Comparison of ENCODE assay signal across 26 cellular contexts in genomic region chrX:3679669-3680068, GRCh38.
"Had no signal": no experiment of that assay in that cellular context is flagged by ENCODE, and none has a peak within 500 bp of the region (broad histone marks: within the 10 kb centered on the region; RNA-seq: fewer than 3 reads in every experiment).

No MANE protein-coding gene starts in this region.

- H3K9me3 ChIP-seq: gastrocnemius medialis, right lobe of liver, suprapubic skin had no signal

- H3K4me3 ChIP-seq: gastrocnemius medialis, neural progenitor cell, right lobe of liver, smooth muscle cell, suprapubic skin had no signal

- H3K4me3 Mint-ChIP-seq: endodermal cell; mesothelial cell of epicardium; naive thymus-derived CD4-positive, alpha-beta T cell; nephron; neural progenitor cell; stimulated activated naive CD8-positive, alpha-beta T cell treated with anti-CD3 and anti-CD28 coated beads, Interleukin-15, amount 100 ng/mL, for 72 hours had no signal

- DNase-seq: effector CD8-positive, alpha-beta T cell; endodermal cell; foreskin fibroblast; gastrocnemius medialis; head of caudate nucleus; mesenchymal stem cell; naive thymus-derived CD4-positive, alpha-beta T cell; right lobe of liver; stimulated activated CD4-positive, alpha-beta T cell treated with anti-CD3 and anti-CD28 coated beads, Interleukin-12 subunit alpha, Interleukin-12 subunit beta, amount 100 ng/mL, for 4 hours; stimulated activated CD4-positive, alpha-beta T cell treated with anti-CD3 and anti-CD28 coated beads, Interleukin-1b, Interleukin-23, amount 100 ng/mL, for 48 hours; stimulated activated CD4-positive, alpha-beta T cell treated with anti-CD3 and anti-CD28 coated beads, Interleukin-4, amount 100 ng/mL, for 1 hour; stimulated activated CD8-positive, alpha-beta memory T cell treated with anti-CD3 and anti-CD28 coated beads, Interleukin-4, amount 100 ng/mL, for 48 hours; stimulated activated naive CD4-positive, alpha-beta T cell; stimulated activated naive CD8-positive, alpha-beta T cell treated with anti-CD3 and anti-CD28 coated beads, Interleukin-15, amount 100 ng/mL, for 72 hours; trophoblast cell had no signal

- ATAC-seq: esophagus mucosa; gastrocnemius medialis; left lobe of liver; naive thymus-derived CD4-positive, alpha-beta T cell; right lobe of liver; stimulated activated naive CD8-positive, alpha-beta T cell treated with anti-CD3 and anti-CD28 coated beads, Interleukin-15, amount 100 ng/mL, for 72 hours had no signal

- H3K9me3 Mint-ChIP-seq: dendritic cell treated with granulocyte-macrophage colony-stimulating factor and Interleukin-4, amounts not matched to agents 40 ng/mL and 50 ng/mL, for 4 days; endodermal cell; nephron; stimulated activated naive CD8-positive, alpha-beta T cell treated with anti-CD3 and anti-CD28 coated beads, Interleukin-15, amount 100 ng/mL, for 72 hours had no signal

- H3K27ac Mint-ChIP-seq: dendritic cell treated with granulocyte-macrophage colony-stimulating factor and Interleukin-4, amounts not matched to agents 40 ng/mL and 50 ng/mL, for 4 days; endodermal cell; mesothelial cell of epicardium; nephron; neural progenitor cell; progenitor cell of endocrine pancreas; stimulated activated naive CD8-positive, alpha-beta T cell treated with anti-CD3 and anti-CD28 coated beads, Interleukin-15, amount 100 ng/mL, for 72 hours had no signal

- H3K27ac ChIP-seq: epithelial cell of prostate, gastrocnemius medialis, neural progenitor cell, parathyroid adenoma, right lobe of liver, suprapubic skin had no signal

- H3K4me1 ChIP-seq: gastrocnemius medialis, neural progenitor cell, parathyroid adenoma, right lobe of liver, suprapubic skin had no signal

- H3K36me3 ChIP-seq: gastrocnemius medialis, neural progenitor cell, right lobe of liver, suprapubic skin had no signal

- H3K27me3 Mint-ChIP-seq: dendritic cell treated with granulocyte-macrophage colony-stimulating factor and Interleukin-4, amounts not matched to agents 40 ng/mL and 50 ng/mL, for 4 days; naive thymus-derived CD4-positive, alpha-beta T cell; progenitor cell of endocrine pancreas; stimulated activated naive CD8-positive, alpha-beta T cell treated with anti-CD3 and anti-CD28 coated beads, Interleukin-15, amount 100 ng/mL, for 72 hours had no signal

- H3K4me1 Mint-ChIP-seq: stimulated activated naive CD8-positive, alpha-beta T cell treated with anti-CD3 and anti-CD28 coated beads, Interleukin-15, amount 100 ng/mL, for 72 hours had no signal

- H3K27me3 ChIP-seq: gastrocnemius medialis, neural progenitor cell, right lobe of liver, suprapubic skin had no signal
